20 cellular contexts compared by ENCODE assay signal in genomic region chr5:85340790-85341189, GRCh38.
A peak's percentile ranks its signal among the peaks of the same experiment; 100 is the strongest.
DNase-seq lines count a peak whose midpoint lies in the region; ATAC-seq, FAIRE-seq and TF ChIP-seq lines count a peak whose summit lies in the region.
"Had no signal": no experiment of that assay in that cellular context is flagged by ENCODE, and none has a peak within 500 bp of the region (broad histone marks: within the 10 kb centered on the region; RNA-seq: fewer than 3 reads in every experiment).

No MANE protein-coding gene starts in this region.

- TF ChIP-seq RAD21 in A549 (conservative IDR thresholded peaks at IDR 0.05 in 1 of 2, IDR thresholded peaks at IDR 0.05 in 1 of 2) (no peak), HCT116 (IDR thresholded peaks at IDR 0.05; ENCODE audit: low read depth) (no peak), K562 (CRISPR knock-in tag; conservative IDR thresholded peaks at IDR 0.05 in 1 of 2, IDR thresholded peaks at IDR 0.05 in 1 of 2) (no peak), SK-N-SH (IDR thresholded peaks at IDR 0.05; ENCODE audit: low read length) (no peak)

- CTCF ChIA-PET in A549 (lab: Yijun Ruan, JAX), result no interaction called here
- CTCF ChIA-PET in HCT116 (lab: Charles Lee), result no interaction called here
- CTCF ChIA-PET in K562 (lab: Yijun Ruan, JAX; ENCODE audit: low intra/inter-chr PET ratio), result no interaction called here
- CTCF ChIA-PET in SK-N-SH (lab: Yijun Ruan, JAX), result no interaction called here

- H3K36me3 ChIP-seq in HCT116 (ENCODE audit: control insufficient read depth in 1 of 2, insufficient read depth in 2 of 2, low read length in 2 of 2) (no peaks in the 10 kb centered on the region), K562 (ENCODE audit: control insufficient read depth, insufficient read depth, low read length) (no peaks in the 10 kb centered on the region), SK-N-SH (replicated peaks in 1 of 2; ENCODE audit: control insufficient read depth in 1 of 2, insufficient read depth in 2 of 2, low read length in 1 of 2) (no peaks in the 10 kb centered on the region)
- H3K36me3 ChIP-seq: BLaER1 treated with 17β-estradiol and CSF1 and Interleukin-3, amounts not matched to agents 10 nM and 100 nM had no signal

- no peaks in the 10 kb centered on the region for H3K79me2 ChIP-seq in HCT116 (ENCODE audit: insufficient read depth, low read length)
- no peaks in the 10 kb centered on the region for H3K79me2 ChIP-seq in K562 (ENCODE audit: control insufficient read depth, insufficient read depth, low read length)
- no peaks in the 10 kb centered on the region; the same call in 1 of the 2 replicates for H3K79me2 ChIP-seq in SK-N-SH (ENCODE audit: insufficient read depth)

- TF ChIP-seq EP300 in A549 (IDR thresholded peaks at IDR 0.05) (no peak), K562 (IDR thresholded peaks at IDR 0.05; ENCODE audit: low read length) (no peak), SK-N-SH (IDR thresholded peaks at IDR 0.05; ENCODE audit: borderline replicate concordance in 1 of 2, low read depth in 1 of 2, low read length in 1 of 2) (no peak)

- ATAC-seq in A549, result no peak
- no peak for ATAC-seq in HCT116
- no peak for ATAC-seq in K562
- ATAC-seq: CD8-positive, alpha-beta T cell had no signal

- no peaks in the 10 kb centered on the region for H3K4me1 ChIP-seq in A549
- no peaks in the 10 kb centered on the region for H3K4me1 ChIP-seq in HCT116 (ENCODE audit: control insufficient read depth in 1 of 2, insufficient read depth in 2 of 2, low read length in 2 of 2)
- no peaks in the 10 kb centered on the region for H3K4me1 ChIP-seq in K562 (replicated peaks in 1 of 2; ENCODE audit: control insufficient read depth in 2 of 2, insufficient read depth in 2 of 2, low read length in 2 of 2)
- H3K4me1 ChIP-seq in SK-N-SH (ENCODE audit: control insufficient read depth in 1 of 2, insufficient read depth in 2 of 2, low read depth in 1 of 2, low read length in 1 of 2), result no peaks in the 10 kb centered on the region
- H3K4me1 ChIP-seq: BLaER1 treated with 17β-estradiol and CSF1 and Interleukin-3, amounts not matched to agents 10 nM and 100 nM; Caco-2 had no signal

- H3K27ac ChIP-seq in A549 (no peak overlapping the region), HCT116 (ENCODE audit: low read depth, low read length) (no peak overlapping the region), K562 (ENCODE audit: extremely low read depth, low read depth, low read length) (no peak overlapping the region), SK-N-SH (ENCODE audit: low read depth in 2 of 2, low read length in 1 of 2) (no peak overlapping the region)
- H3K27ac ChIP-seq: BLaER1 treated with 17β-estradiol and CSF1 and Interleukin-3, amounts not matched to agents 10 nM and 100 nM; C4-2B had no signal

- intact Hi-C loops in HCT116 (cut with micrococcal nuclease) (no loop called here), K562 (cut with micrococcal nuclease) (no loop called here)

- H3K9ac ChIP-seq in HCT116 (ENCODE audit: low read length), result no peak overlapping the region
- H3K9ac ChIP-seq in K562 (ENCODE audit: insufficient read depth in 1 of 2, low read depth in 2 of 2, low read length in 2 of 2), result no peak overlapping the region
- no peak overlapping the region for H3K9ac ChIP-seq in SK-N-SH
- H3K9ac ChIP-seq: BLaER1 treated with 17β-estradiol and CSF1 and Interleukin-3, amounts not matched to agents 10 nM and 100 nM had no signal

- H3K4me2 ChIP-seq in A549, result no peak overlapping the region
- no peak overlapping the region for H3K4me2 ChIP-seq in HCT116 (ENCODE audit: low read length)
- H3K4me2 ChIP-seq in K562 (ENCODE audit: insufficient read depth, low read length), result no peak overlapping the region
- no peak overlapping the region for H3K4me2 ChIP-seq in SK-N-SH
- H3K4me2 ChIP-seq: BLaER1 treated with 17β-estradiol and CSF1 and Interleukin-3, amounts not matched to agents 10 nM and 100 nM had no signal

- H3K4me3 ChIP-seq in A549 (no peak overlapping the region), HCT116 (replicated peaks in 1 of 2; ENCODE audit: low read depth in 1 of 2, low read length in 2 of 2) (no peak overlapping the region), K562 (no peak overlapping the region), SK-N-SH (ENCODE audit: low read depth in 2 of 2, low read length in 1 of 2) (no peak overlapping the region)
- H3K4me3 ChIP-seq: BLaER1 treated with 17β-estradiol and CSF1 and Interleukin-3, amounts not matched to agents 10 nM and 100 nM had no signal

- H3K9me2 ChIP-seq in HCT116 (ENCODE audit: insufficient read depth) (no peaks in the 10 kb centered on the region), SK-N-SH (no peaks in the 10 kb centered on the region)

- H3K9me3 ChIP-seq in A549, result no peaks in the 10 kb centered on the region
- H3K9me3 ChIP-seq in HCT116 (ENCODE audit: control insufficient read depth in 1 of 2, insufficient read depth in 1 of 2, low read depth in 1 of 2, low read length in 2 of 2), result no peaks in the 10 kb centered on the region
- H3K9me3 ChIP-seq in K562 (replicated peaks; ENCODE audit: control insufficient read depth, insufficient read depth, low read depth, low read length), result no peaks in the 10 kb centered on the region; the same call in 1 of the 2 replicates
- H3K9me3 ChIP-seq in SK-N-SH, result no peaks in the 10 kb centered on the region
- H3K9me3 ChIP-seq: BLaER1 treated with 17β-estradiol and CSF1 and Interleukin-3, amounts not matched to agents 10 nM and 100 nM; Caco-2 had no signal

- DNase-seq in A549 (ENCODE audit: low read depth in 1 of 2, low spot score in 1 of 2), result no peak
- no peak for DNase-seq in HCT116 (ENCODE audit: low read depth, low spot score)
- no peak for DNase-seq in K562 (ENCODE audit: extremely low read depth in 1 of 4, low spot score in 3 of 4)
- DNase-seq in SK-N-SH, result no peak
- DNase-seq in OCI-M1 (lab: John Stamatoyannopoulos, UW), result no peak
- no peak for DNase-seq in NCI-H82 treated with DMSO at 0.1 percent for 48 hours (lab: John Stamatoyannopoulos, UW; ENCODE audit: unreplicated experiment)
- DNase-seq: 8988T; AML-193; Caco-2; Calu3; CD4-positive, alpha-beta T cell; CD8-positive, alpha-beta T cell; DMS79 treated with DMSO at 0.1 percent for 48 hours; GF-D8 had no signal

- in situ Hi-C loops in K562 (cut with MboI), result no loop called here

- no peaks in the 10 kb centered on the region for H3K27me3 ChIP-seq in HCT116 (ENCODE audit: insufficient read depth, low read length)
- no peaks in the 10 kb centered on the region for H3K27me3 ChIP-seq in K562 (ENCODE audit: control insufficient read depth in 2 of 2, insufficient read depth in 2 of 2, low read length in 2 of 2)
- no peaks in the 10 kb centered on the region for H3K27me3 ChIP-seq in SK-N-SH (ENCODE audit: insufficient read depth)
- H3K27me3 ChIP-seq: BLaER1 treated with 17β-estradiol and CSF1 and Interleukin-3, amounts not matched to agents 10 nM and 100 nM had no signal

- FAIRE-seq in A549 (lab: Jason Lieb, UNC), result no peak
- FAIRE-seq in K562 (lab: Jason Lieb, UNC), result no peak
- FAIRE-seq: D721Med, G401.6, GM12891, GM19239 had no signal

- H3F3A ChIP-seq in SK-N-SH (replicated peaks; ENCODE audit: insufficient read depth), result no peaks in the 10 kb centered on the region

- H4K20me1 ChIP-seq in HCT116 (ENCODE audit: insufficient read depth) (no peaks in the 10 kb centered on the region), K562 (replicated peaks; ENCODE audit: control insufficient read depth, insufficient read depth, low read length) (no peaks in the 10 kb centered on the region), SK-N-SH (ENCODE audit: insufficient read depth) (no peaks in the 10 kb centered on the region)
- H4K20me1 ChIP-seq: BLaER1 treated with 17β-estradiol and CSF1 and Interleukin-3, amounts not matched to agents 10 nM and 100 nM had no signal

- POLR2A ChIA-PET in A549 (lab: Yijun Ruan, JAX) (no interaction called here), HCT116 (lab: Charles Lee) (no interaction called here), K562 (lab: Yijun Ruan, JAX) (no interaction called here), SK-N-SH (lab: Yijun Ruan, JAX) (no interaction called here)

- no peak for TF ChIP-seq CTCF in A549 (IDR thresholded peaks at IDR 0.05)
- no peak for TF ChIP-seq CTCF in HCT116 (IDR thresholded peaks at IDR 0.05 in 2 of 3, conservative IDR thresholded peaks at IDR 0.05 in 1 of 3; ENCODE audit: borderline replicate concordance in 1 of 3, insufficient read depth in 1 of 3, low read depth in 2 of 3, low read length in 2 of 3)
- no peak for TF ChIP-seq CTCF in K562 (IDR thresholded peaks at IDR 0.05 in 2 of 3, conservative IDR thresholded peaks at IDR 0.05 in 1 of 3; ENCODE audit: insufficient read depth in 2 of 3, low read depth in 1 of 3, low read length in 3 of 3)
- TF ChIP-seq CTCF in SK-N-SH (IDR thresholded peaks at IDR 0.05), result no peak

- no TSS peak for BruUV-seq in HCT116 (replicated peaks; lab: Mats Ljungman, UMichigan)
- no TSS peak for BruUV-seq in K562 (replicated peaks; lab: Mats Ljungman, UMichigan)

- H3K9me1 ChIP-seq in K562 (ENCODE audit: control insufficient read depth, insufficient read depth, low read length), result no peaks in the 10 kb centered on the region

- no peak for TF ChIP-seq POLR2A in A549 (IDR thresholded peaks at IDR 0.05; ENCODE audit: low read length)
- no peak for TF ChIP-seq POLR2A in HCT116 (IDR thresholded peaks at IDR 0.05; ENCODE audit: borderline replicate concordance, extremely low read depth, insufficient read depth, insufficient read length)
- no peak for TF ChIP-seq POLR2A in K562 (conservative IDR thresholded peaks at IDR 0.05)

- RAD21 ChIA-PET in HCT116 (lab: Charles Lee; ENCODE audit: low non-redundant PET in 1 of 2, low total read pairs in 2 of 2, uncharacterized antibody in 2 of 2, unreplicated experiment in 2 of 2), result no interaction called here

- H2AFZ ChIP-seq in HCT116 (ENCODE audit: low read depth, low read length, poor library complexity, severe bottlenecking), result peak overlapping the region; percentile 40
- no peak overlapping the region for H2AFZ ChIP-seq in K562 (ENCODE audit: low read depth, low read length)
- H2AFZ ChIP-seq in SK-N-SH (ENCODE audit: low read depth), result no peak overlapping the region

TF ChIP-seq in A549, 52 proteins besides CTCF, POLR2A, EP300 and RAD21:
- TF ChIP-seq MAFK (IDR thresholded peaks at IDR 0.05; ENCODE audit: partially characterized antibody), result peak; percentile 86
- TF ChIP-seq SREBF2 (IDR thresholded peaks at IDR 0.05), result no peak
- no peak for TF ChIP-seq RNF2 (IDR thresholded peaks at IDR 0.05; ENCODE audit: borderline replicate concordance, low read depth)

TF ChIP-seq in K562, 482 proteins besides CTCF, POLR2A, EP300 and RAD21 (continues in another document):
- TF ChIP-seq NR2C1 (IDR thresholded peaks at IDR 0.05) (no peak), NR2C1 (tag; IDR thresholded peaks at IDR 0.05) (no peak), ZNF316 (IDR thresholded peaks at IDR 0.05) (peak; percentile 70), MAFF (IDR thresholded peaks at IDR 0.05; ENCODE audit: low read length) (peak; percentile 65), MAFK (IDR thresholded peaks at IDR 0.05; ENCODE audit: low read length) (peak; percentile 57; the same call in 1 of the 2 replicates)

TF ChIP-seq in SK-N-SH, 30 proteins besides CTCF, POLR2A, EP300 and RAD21:
- TF ChIP-seq TCF12 (IDR thresholded peaks at IDR 0.05), result no peak
- no peak for TF ChIP-seq JUND (IDR thresholded peaks at IDR 0.05)

Comparison
In these comparisons a context has a peak if more than half of its experiments do, and no peak if none do; other contexts are left out.
1. Of the 35 proteins assayed by ChIP-seq in both K562 and A549: peak only in K562: none; only in A549: none; in both: MAFK; in neither: 34.